In genomic region chr17:32445497-32445896, GRCh38 we compare ENCODE assay signal across 8 cellular contexts. TPM values are rescaled to one million over a fixed set of nuclear protein-coding genes. Genes with fewer than 3 reads are reported as not detected.
DNase-seq lines count a peak whose midpoint lies in the region; ATAC-seq and TF ChIP-seq lines count a peak whose summit lies in the region.

No MANE protein-coding gene starts in this region.

- DNase-seq in AG04450 (ENCODE audit: low read depth, low spot score) (no peak), Karpas-422 (no peak), coronary artery (ENCODE audit: low spot score) (no peak), HuH-7 (ENCODE audit: low spot score) (no peak), SW 1271 (lab: John Stamatoyannopoulos, UW) (no peak), activated gamma-delta T cell (lab: John Stamatoyannopoulos, UW) (no peak)
- DNase-seq in naive thymus-derived CD4-positive, alpha-beta T cell: no peak

- peaks cover 28 to 50% (median 42%) of the 10 kb centered on the region in 7 donors for H3K4me1 Mint-ChIP-seq in naive thymus-derived CD4-positive, alpha-beta T cell

- CTCF ChIA-PET in AG04450 (lab: Charles Lee): interaction anchor here (1.9 to 8.5 kb wide), 3 partner anchors 8 to 18 kb away, joined by 19 to 132 read pairs (median 69); no protein-coding TSS in a partner anchor
- CTCF ChIA-PET in naive thymus-derived CD4-positive, alpha-beta T cell (lab: Charles Lee): interaction anchor here (1.4 to 1.8 kb wide), 3 partner anchors 17 to 432 kb away, joined by 3 to 20 read pairs (median 4); no protein-coding TSS in a partner anchor

- intact Hi-C loops in naive thymus-derived CD4-positive, alpha-beta T cell (cut with micrococcal nuclease): loop anchor here (2.0 kb wide), 2 partner anchors 15 to 1969 kb away; partner anchors contain the start of gene GOSR1 (in 1 of the 2)

- H2AFZ ChIP-seq in Karpas-422 (ENCODE audit: low read length): no peak overlapping the region

- H3K36me3 Mint-ChIP-seq in naive thymus-derived CD4-positive, alpha-beta T cell: peaks cover 5 to 20% (median 15%) of the 10 kb centered on the region in 5 donors

- H3K9me3 ChIP-seq in AG04450 (ENCODE audit: control insufficient read depth, insufficient read depth, low read length) (no peaks in the 10 kb centered on the region; the same call in 1 of the 2 replicates), Karpas-422 (ENCODE audit: low read length) (no peaks in the 10 kb centered on the region)
- no peaks in the 10 kb centered on the region for H3K9me3 ChIP-seq in naive thymus-derived CD4-positive, alpha-beta T cell (ENCODE audit: control insufficient read depth in 2 of 3, low read length in 3 of 3)

- H3K9me3 Mint-ChIP-seq in naive thymus-derived CD4-positive, alpha-beta T cell: no peaks in the 10 kb centered on the region

- H3K36me3 ChIP-seq in Karpas-422 (ENCODE audit: insufficient read depth, low read length): peaks cover 29% of the 10 kb centered on the region
- peaks cover 4 to 31% (median 9%) of the 10 kb centered on the region in 3 experiments for H3K36me3 ChIP-seq in naive thymus-derived CD4-positive, alpha-beta T cell (ENCODE audit: control insufficient read depth in 2 of 3, insufficient read depth in 3 of 3, low read length in 3 of 3)

- H3K27me3 ChIP-seq in AG04450 (ENCODE audit: control insufficient read depth, insufficient read depth, low read length) (peaks cover 7% of the 10 kb centered on the region), Karpas-422 (ENCODE audit: low read length) (no peaks in the 10 kb centered on the region)
- H3K27me3 ChIP-seq in naive thymus-derived CD4-positive, alpha-beta T cell (ENCODE audit: control insufficient read depth in 2 of 2, insufficient read depth in 2 of 2, low read length in 2 of 2): no peaks in the 10 kb centered on the region

- no peak for ATAC-seq in naive thymus-derived CD4-positive, alpha-beta T cell
- ATAC-seq in HG02798 (IDR thresholded peaks at IDR 0.05; ENCODE audit: poor library complexity, unreplicated experiment): no peak

- H3K4me3 ChIP-seq in AG04450 (ENCODE audit: low read depth, low read length) (peak overlapping the region; percentile 92), Karpas-422 (ENCODE audit: low read length) (peak overlapping the region; percentile 89), coronary artery (peak overlapping the region; percentile 92)
- H3K4me3 ChIP-seq in naive thymus-derived CD4-positive, alpha-beta T cell (ENCODE audit: low read length): peak overlapping the region; percentile 80

- TF ChIP-seq CTCF in AG04450 (IDR thresholded peaks at IDR 0.05; ENCODE audit: low read depth, low read length) (no peak), coronary artery (IDR thresholded peaks at IDR 0.05) (no peak)

- H3K4me1 ChIP-seq in Karpas-422 (ENCODE audit: low read length): peaks cover 30% of the 10 kb centered on the region
- H3K4me1 ChIP-seq in naive thymus-derived CD4-positive, alpha-beta T cell (ENCODE audit: control insufficient read depth in 2 of 2, insufficient read depth in 2 of 2, low read length in 2 of 2): peaks cover 13 to 14% of the 10 kb centered on the region in 2 donors

- POLR2A ChIA-PET in AG04450 (lab: Yijun Ruan, JAX): no interaction called here
- POLR2A ChIA-PET in naive thymus-derived CD4-positive, alpha-beta T cell (lab: Charles Lee): interaction anchor here (0.5 to 1.2 kb wide), 4 partner anchors 13 to 73 kb away, joined by 3 to 5 read pairs (median 3); no protein-coding TSS in a partner anchor

- H3K27me3 Mint-ChIP-seq in naive thymus-derived CD4-positive, alpha-beta T cell: peaks cover 0 to 23% (median 0%) of the 10 kb centered on the region in 5 donors

- H3K27ac Mint-ChIP-seq in naive thymus-derived CD4-positive, alpha-beta T cell: peak overlapping the region; percentile 36 to 82 (median 78)

- no peaks in the 10 kb centered on the region for H3K9me2 ChIP-seq in Karpas-422 (replicated peaks; ENCODE audit: insufficient read depth, low read length)

- peaks cover 17% of the 10 kb centered on the region; the same call in 1 of the 2 replicates for H4K20me1 ChIP-seq in Karpas-422 (ENCODE audit: insufficient read depth, low read depth, low read length)

- H3K4me2 ChIP-seq in Karpas-422 (ENCODE audit: low read depth, low read length, poor library complexity, severe bottlenecking): peak overlapping the region; percentile 84

- H3K27ac ChIP-seq in AG04450 (ENCODE audit: low read depth, low read length) (peak overlapping the region; percentile 47), Karpas-422 (ENCODE audit: low read length) (no peak overlapping the region), coronary artery (peak overlapping the region; percentile 80 to 81)
- peak overlapping the region; percentile 94 for H3K27ac ChIP-seq in naive thymus-derived CD4-positive, alpha-beta T cell (ENCODE audit: low read depth, low read length)

- H3K79me2 ChIP-seq in Karpas-422 (ENCODE audit: low read length): peaks cover 60% of the 10 kb centered on the region

- peak overlapping the region; percentile 78 to 93 (median 86) for H3K4me3 Mint-ChIP-seq in naive thymus-derived CD4-positive, alpha-beta T cell

- H3K9ac ChIP-seq in Karpas-422 (ENCODE audit: low read length): peak overlapping the region; percentile 92

RNA-seq across cellular contexts. Expression of gene PSMD11, which starts 1.2 kb away (rescaled TPM):
- polyA plus RNA-seq in AG04450 (2011; rRNA removed): 85.0 and 99.0 TPM in 2 replicates
- polyA minus RNA-seq in AG04450 (2011; rRNA and poly(A)+ RNA removed): 106 and 118 TPM in 2 replicates
- 69.5 and 79.6 TPM in 2 replicates for total RNA-seq in Karpas-422 (2014; rRNA removed; shearing (Covaris generic); ENCODE audit: low replicate concordance)
- 100 to 1,000 TPM in 1 of 5 experiments, 10 to 100 TPM in 4; 60.1 to 112 (median 67.5) TPM for total RNA-seq in naive thymus-derived CD4-positive, alpha-beta T cell
- polyA plus RNA-seq in naive thymus-derived CD4-positive, alpha-beta T cell: 100 to 1,000 TPM; 102 to 103 TPM

RNA-seq across cellular contexts. Expression of gene CDK5R1, which starts 41.3 kb away (rescaled TPM):
- polyA plus RNA-seq in AG04450 (2011; rRNA removed): 0.22 and 0.32 TPM in 2 replicates
- polyA minus RNA-seq in AG04450 (2011; rRNA and poly(A)+ RNA removed): 0.39 and 0.64 TPM in 2 replicates
- total RNA-seq in Karpas-422 (2014; rRNA removed; shearing (Covaris generic); ENCODE audit: low replicate concordance): 0.26 and 0.51 TPM in 2 replicates
- total RNA-seq in naive thymus-derived CD4-positive, alpha-beta T cell: 10 to 100 TPM in 3 of 5 experiments, 1 to 10 TPM in 2; 4.9 to 21.2 (median 12.2) TPM
- polyA plus RNA-seq in naive thymus-derived CD4-positive, alpha-beta T cell: 1 to 10 TPM; 5.6 to 7.5 TPM
